8 cellular contexts compared by ENCODE assay signal in the genomic region with DNA sequence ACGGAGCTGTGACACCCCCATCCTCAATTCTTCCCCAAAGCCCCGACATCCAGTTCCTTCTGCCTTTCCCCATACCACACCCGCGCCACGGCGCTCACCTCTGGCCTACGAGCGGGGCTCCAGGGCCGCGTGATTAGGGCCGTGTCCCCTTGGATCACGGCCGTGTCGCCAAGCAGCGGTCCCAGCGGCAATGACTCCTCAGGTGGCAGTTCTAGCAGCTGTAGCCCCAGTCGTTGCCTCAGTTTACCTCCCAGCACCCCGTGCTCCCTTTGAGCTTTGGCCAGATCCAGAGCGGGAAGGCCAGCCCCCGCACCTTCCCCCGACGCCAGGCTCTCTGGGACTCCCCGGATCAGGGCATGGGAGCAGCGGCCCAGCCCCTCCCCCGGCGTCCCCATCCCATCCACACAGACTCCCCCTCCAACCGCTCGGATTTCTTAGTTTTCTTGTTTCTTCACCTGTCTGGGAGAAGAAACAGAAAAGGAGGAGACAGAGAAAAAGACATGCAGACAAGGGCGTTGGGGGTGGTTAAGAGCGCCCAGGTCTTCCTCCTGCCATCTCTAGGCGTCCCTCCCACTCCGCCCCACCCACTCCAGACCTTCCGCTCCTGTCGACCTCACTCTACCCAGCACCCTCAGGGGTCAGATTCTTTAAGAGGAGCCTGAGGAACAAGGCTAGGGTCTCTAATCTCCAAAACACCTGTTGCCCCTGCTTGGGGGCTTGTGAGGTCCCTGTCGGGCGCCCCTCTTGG. TPM values are rescaled to one million over a fixed set of nuclear protein-coding genes. Genes with fewer than 3 reads are reported as not detected.
A peak's percentile ranks its signal among the peaks of the same experiment; 100 is the strongest.
DNase-seq lines count a peak whose midpoint lies in the region; ATAC-seq, FAIRE-seq and TF ChIP-seq lines count a peak whose summit lies in the region.

TSS of gene DDAH2 (minus strand) at position 533 of the 748 bp plus-strand sequence. CDS start at position 395, 138 bp downstream.

- no peak for TF ChIP-seq CTCF in AG04449 (IDR thresholded peaks at IDR 0.05; ENCODE audit: insufficient read depth, low read length, missing control alignments)
- TF ChIP-seq CTCF in HL-60 (IDR thresholded peaks at IDR 0.05; ENCODE audit: insufficient read depth, low read length), result no peak
- TF ChIP-seq CTCF in GM12878 (IDR thresholded peaks at IDR 0.05 in 2 of 3, conservative IDR thresholded peaks at IDR 0.05 in 1 of 3; ENCODE audit: control insufficient read depth in 2 of 3, extremely low read depth in 1 of 3, insufficient read depth in 1 of 3, low read depth in 3 of 3, low read length in 3 of 3), result peak in 1 of 3 experiments; percentile 91; a peak in 3 of 6 replicates
- TF ChIP-seq CTCF in kidney epithelial cell (IDR thresholded peaks at IDR 0.05; ENCODE audit: insufficient read depth, low read length, poor library complexity, severe bottlenecking), result no peak
- TF ChIP-seq CTCF in stomach (IDR thresholded peaks at IDR 0.05), result peak in 3 of 7 experiments; percentile 29 to 69 (median 51)

- CTCF ChIA-PET in AG04449 (lab: Yijun Ruan, JAX) (interaction anchor here (1.1 to 3.9 kb wide), 11 partner anchors 10 to 223 kb away, joined by 3 to 24 read pairs (median 4); partner anchors contain the start of genes HSPA1A, HSPA1L, LY6G6D and MSH5), GM12878 (lab: Yijun Ruan, JAX) (interaction anchor here (0.6 to 15.8 kb wide), 16 partner anchors 10 to 169 kb away, joined by 3 to 208 read pairs (median 5); partner anchors contain the start of genes HSPA1B, MSH5 and VARS1)

- BruUV-seq in GM12878 (replicated peaks; lab: Mats Ljungman, UMichigan), result no TSS peak

- intact Hi-C loops in GM12878 (cut with micrococcal nuclease; ENCODE audit: unreplicated experiment) (loop anchor here (1.0 to 2.0 kb wide), 3 partner anchors 40 to 98 kb away; partner anchors contain the start of gene HSPA1B), stomach (cut with DNase I; ENCODE audit: low total_unique reads) (no loop called here)

- peak within 1 kb of the TSS; percentile 25; the same call in 1 of the 2 replicates for H3K9ac ChIP-seq in GM12878 (ENCODE audit: control insufficient read depth, insufficient read depth, low read length)

- POLR2A ChIA-PET in AG04449 (lab: Yijun Ruan, JAX) (interaction anchor here (0.9 to 3.9 kb wide), 14 partner anchors 9 to 134 kb away, joined by 3 to 16 read pairs (median 6); partner anchors contain the start of genes ABHD16A, HSPA1A, HSPA1B and HSPA1L), GM12878 (lab: Charles Lee) (interaction anchor here (1.1 to 2.8 kb wide), 5 partner anchors 11 to 102 kb away, joined by 3 to 30 read pairs (median 6); partner anchors contain the start of gene MSH5)

- H3K4me3 ChIP-seq in AG04449 (ENCODE audit: low read depth, low read length), result peak within 1 kb of the TSS; percentile 89
- H3K4me3 ChIP-seq in HL-60 (replicated peaks; ENCODE audit: insufficient read depth, low read length), result peak within 1 kb of the TSS; percentile 33
- H3K4me3 ChIP-seq in GM12878, result peak within 1 kb of the TSS; percentile 78
- peak within 1 kb of the TSS; percentile 89 for H3K4me3 ChIP-seq in kidney epithelial cell (ENCODE audit: low read depth, low read length)
- H3K4me3 ChIP-seq in stomach, result peak within 1 kb of the TSS; percentile 61 to 91 (median 82)

- SMC1A ChIA-PET in GM12878 (lab: Charles Lee; ENCODE audit: uncharacterized antibody, unreplicated experiment), result interaction anchor here (0.6 to 5.3 kb wide), 9 partner anchors 10 to 104 kb away, joined by 3 to 45 read pairs (median 4); partner anchors contain the start of genes ABHD16A, CLIC1, LSM2 and MSH5

- ATAC-seq in GM12878, result peak; percentile 30
- ATAC-seq in HG03442 (IDR thresholded peaks at IDR 0.05; ENCODE audit: unreplicated experiment), result no peak
- ATAC-seq in GM19452 (IDR thresholded peaks at IDR 0.05; ENCODE audit: unreplicated experiment), result no peak

- RAD21 ChIA-PET in GM12878 (lab: Charles Lee; ENCODE audit: unreplicated experiment), result interaction anchor here (0.7 to 3.6 kb wide), 17 partner anchors 10 to 467 kb away, joined by 3 to 44 read pairs (median 4); partner anchors contain the start of genes HSPA1A, HSPA1B, HSPA1L and LSM2

- no peaks in the 10 kb centered on the region for H4K20me1 ChIP-seq in GM12878 (ENCODE audit: control insufficient read depth, insufficient read depth)

- peak within 1 kb of the TSS; percentile 29 for H2AFZ ChIP-seq in GM12878 (ENCODE audit: control insufficient read depth, low read depth, low read length)

- TF ChIP-seq POLR2A in GM12878 (IDR thresholded peaks at IDR 0.05; ENCODE audit: low read depth, low read length) (peak; percentile 38; the same call in 1 of the 2 replicates), stomach (IDR thresholded peaks at IDR 0.05) (no peak), erythroblast (IDR thresholded peaks at IDR 0.05; ENCODE audit: low read length) (no peak)

- H3K4me1 ChIP-seq in GM12878 (ENCODE audit: control insufficient read depth, insufficient read depth, low read length) (peaks cover 28% of the 10 kb centered on the region), stomach (peaks cover 30 to 75% (median 48%) of the 10 kb centered on the region in 4 donors)

- TF ChIP-seq EP300 in GM12878 (IDR thresholded peaks at IDR 0.05; ENCODE audit: borderline replicate concordance in 1 of 2, control insufficient read depth in 1 of 2, low read depth in 2 of 2, low read length in 2 of 2) (no peak), stomach (IDR thresholded peaks at IDR 0.05) (no peak)

- H3K9me3 ChIP-seq in GM12878 (replicated peaks; ENCODE audit: control insufficient read depth, insufficient read depth, low read length) (no peaks in the 10 kb centered on the region), stomach (no peaks in the 10 kb centered on the region)

- peaks cover 3 to 13% of the 10 kb centered on the region in 2 experiments for H3K36me3 ChIP-seq in GM12878 (ENCODE audit: control insufficient read depth in 2 of 2, insufficient read depth in 2 of 2, low read length in 1 of 2)
- H3K36me3 ChIP-seq in kidney epithelial cell (ENCODE audit: control insufficient read depth, insufficient read depth, low read length), result peaks cover 1% of the 10 kb centered on the region
- peaks cover 46 to 69% (median 63%) of the 10 kb centered on the region in 4 donors for H3K36me3 ChIP-seq in stomach

- WGBS in GM12878 (ENCODE audit: insufficient coverage, insufficient replicate concordance, low lambda C conversion rate, missing lambda C conversion rate), result 35% methylated on average over 36 of the region's 36 CpGs
- 19 to 24% (median 22%) methylated on average over 31 to 36 of the region's 36 CpGs for WGBS in stomach, 5 donors

- peaks cover 10% of the 10 kb centered on the region for H3K79me2 ChIP-seq in GM12878 (ENCODE audit: control insufficient read depth, insufficient read depth, low read length)

- in situ Hi-C loops in GM12878 (cut with MboI), result no loop called here

- no peaks in the 10 kb centered on the region for H3K27me3 ChIP-seq in HL-60 (ENCODE audit: insufficient read depth, poor library complexity, severe bottlenecking)
- no peaks in the 10 kb centered on the region for H3K27me3 ChIP-seq in GM12878 (replicated peaks in 1 of 2; ENCODE audit: control insufficient read depth in 2 of 2, insufficient read depth in 2 of 2, low read length in 1 of 2)
- no peaks in the 10 kb centered on the region for H3K27me3 ChIP-seq in kidney epithelial cell (ENCODE audit: control insufficient read depth, insufficient read depth, low read length)
- H3K27me3 ChIP-seq in stomach, result no peaks in the 10 kb centered on the region

- TF ChIP-seq RAD21 in GM12878 (IDR thresholded peaks at IDR 0.05; ENCODE audit: insufficient read depth, low read depth, low read length), result no peak

- no peak for DNase-seq in AG04449 (ENCODE audit: low read depth, low spot score)
- DNase-seq in HL-60 (ENCODE audit: low read depth in 1 of 2, low spot score in 1 of 2), result no peak
- no peak for DNase-seq in GM12878 (ENCODE audit: low read depth, low spot score)
- no peak for DNase-seq in kidney epithelial cell (ENCODE audit: low read depth)
- DNase-seq in stomach, result no peak
- no peak for DNase-seq in erythroblast (lab: John Stamatoyannopoulos, UW)

- H3K4me2 ChIP-seq in GM12878 (ENCODE audit: control insufficient read depth, insufficient read depth), result peak within 1 kb of the TSS; percentile 98

- H3K27ac ChIP-seq in HL-60 (replicated peaks), result peak within 1 kb of the TSS; percentile 66
- H3K27ac ChIP-seq in GM12878 (ENCODE audit: control insufficient read depth, insufficient read depth), result peak within 1 kb of the TSS; percentile 60; the same call in 1 of the 2 replicates
- H3K27ac ChIP-seq in stomach, result peak within 1 kb of the TSS; percentile 93 to 96 (median 95)

- FAIRE-seq in GM12878 (lab: Jason Lieb, UNC), result no peak

TF ChIP-seq in GM12878, 131 proteins besides CTCF, POLR2A, EP300 and RAD21:
- no peak for TF ChIP-seq POU2F2 (IDR thresholded peaks at IDR 0.05; ENCODE audit: borderline replicate concordance, low read depth, low read length)
- TF ChIP-seq MXI1 (IDR thresholded peaks at IDR 0.05; ENCODE audit: low read depth, low read length), result 0 out of 2 replicates have a peak, but pooled peaks have one; percentile 38

RNA-seq across cellular contexts. Expression of gene DDAH2, which starts in this region (rescaled TPM):
- total RNA-seq in GM12878 (2013; cell fraction: nucleolus; rRNA removed), result 10.2 and 10.9 TPM in 2 replicates
- 6.6 and 9.5 TPM in 2 replicates for total RNA-seq in GM12878 (2014; rRNA removed)
- total RNA-seq in GM12878 (2014; rRNA removed; fragmentation: Illumina TruSeq; extraction: Trizol), result 4.7 and 6.3 TPM in 2 replicates
- 8.3 and 10.8 TPM in 2 replicates for total RNA-seq in GM12878 (2021)
- 3.3 TPM for polyA plus RNA-seq in GM12878 (2011; ENCODE audit: low read depth)
- 2.1 and 3.5 TPM in 2 replicates for polyA plus RNA-seq in GM12878 (2011; rRNA removed)
- polyA plus RNA-seq in GM12878 (2011; cell fraction: cytosol; rRNA removed), result 7.7 and 11.3 TPM in 2 replicates
- 58.7 and 72.3 TPM in 2 replicates for polyA plus RNA-seq in GM12878 (2011; cell fraction: nucleus; rRNA removed)
- polyA plus RNA-seq in GM12878 (2012), result 6.6 and 8.1 TPM in 2 replicates
- polyA plus RNA-seq in GM12878 (2014; fragmentation: Illumina TruSeq; extraction: Trizol), result 0.35 and 2.1 TPM in 2 replicates
- 1 to 10 TPM in 1 of 2 experiments, under 1 TPM in 1; 0.35 to 2.1 TPM for polyA plus RNA-seq in GM12878 (2014; fragmentation: Nextera tagmentation; extraction: Ambion mirVana)
- polyA plus RNA-seq in GM12878 (2014; rRNA removed), result 9.9 and 12.2 TPM in 2 replicates
- 1 to 10 TPM; 6.1 to 7.2 TPM for polyA plus RNA-seq in GM12878 (2016; fragmentation: Nextera tagmentation; extraction: Ambion mirVana)
- polyA minus RNA-seq in GM12878 (2011; rRNA and poly(A)+ RNA removed), result 1.6 and 2.7 TPM in 2 replicates
- polyA minus RNA-seq in GM12878 (2011; cell fraction: cytosol; rRNA and poly(A)+ RNA removed), result 1.3 and 2.2 TPM in 2 replicates
- polyA minus RNA-seq in GM12878 (2011; cell fraction: nucleus; rRNA and poly(A)+ RNA removed), result 5.1 and 9.6 TPM in 2 replicates
- total RNA-seq in kidney epithelial cell, result 91.5 and 106 TPM in 2 replicates
- 100 to 1,000 TPM in 2 of 5 donors, 10 to 100 TPM in 3; 33.3 to 133 (median 76.1) TPM for total RNA-seq in stomach
- polyA plus RNA-seq in stomach, result 10 to 100 TPM; 52.9 to 73.7 (median 57.9) TPM

Comparison
In these comparisons a context has a peak if more than half of its experiments do, and no peak if none do; other contexts are left out.
1. H3K4me3 ChIP-seq: peak in every context shown above with its lines; median percentile 89 in AG04449; 89 in kidney epithelial cell; 82 in stomach; 78 in GM12878; 33 in HL-60.